ENCODE assay signal across 31 cellular contexts in genomic region chr5:77498952-77499351, GRCh38.
"Had no signal": no experiment of that assay in that cellular context is flagged by ENCODE, and none has a peak within 500 bp of the region (broad histone marks: within the 10 kb centered on the region; RNA-seq: fewer than 3 reads in every experiment).

No MANE protein-coding gene starts in this region.

- H3K4me1 Mint-ChIP-seq: activated T-helper 17 cell treated with anti-CD3 and anti-CD28 coated beads, Interleukin-2, amount 50 U/mL, for 72 hours had no signal

- H3K4me3 ChIP-seq: Peyer's patch, SJCRH30, SK-N-MC had no signal

- H3K27ac Mint-ChIP-seq: activated CD4-positive, alpha-beta T cell treated with anti-CD3 and anti-CD28 coated beads, Interleukin-2, amount 10 ng/mL, durations not matched to agents 24 days and 14 days; activated CD8-positive, alpha-beta T cell treated with anti-CD3 and anti-CD28 coated beads for 36 hours; activated naive CD8-positive, alpha-beta T cell treated with anti-CD3 and anti-CD28 coated beads for 36 hours; activated T-cell treated with anti-CD3 and anti-CD28 coated beads, Interleukin-2, amount 50 U/mL, for 72 hours; activated T-helper 17 cell treated with anti-CD3 and anti-CD28 coated beads, Interleukin-2, amount 50 U/mL, for 72 hours had no signal

- DNase-seq: activated CD4-positive, alpha-beta T cell treated with anti-CD3 and anti-CD28 coated beads, Interleukin-2, amount 10 ng/mL, durations not matched to agents 24 days and 14 days; activated CD4-positive, alpha-beta T cell treated with anti-CD3 and anti-CD28 coated beads, Interleukin-2, amount 50 U/mL, for 4 hours; activated CD8-positive, alpha-beta T cell treated with anti-CD3 and anti-CD28 coated beads for 36 hours; activated effector memory CD4-positive, alpha-beta T cell treated with anti-CD3 and anti-CD28 coated beads, Interleukin-2, amount 50 U/mL, for 16 hours; activated naive CD4-positive, alpha-beta T cell; activated naive CD4-positive, alpha-beta T cell treated with anti-CD3 and anti-CD28 coated beads, Interleukin-2, amount 50 U/mL, for 16 hours; activated naive CD8-positive, alpha-beta T cell treated with anti-CD3 and anti-CD28 coated beads for 36 hours; activated T-cell treated with anti-CD3 and anti-CD28 coated beads, Interleukin-2, amount 50 U/mL, for 1 hour; activated T-cell treated with anti-CD3 and anti-CD28 coated beads, Interleukin-2, amount 50 U/mL, for 72 hours; amniotic stem cell; aorta; brain microvascular endothelial cell; central memory CD4-positive, alpha-beta T cell; NCI-H1092 treated with DMSO at 0.1 percent for 48 hours; NCI-H1417; NCI-H146; NCI-H187; NCI-H2029 treated with DMSO at 0.1 percent for 48 hours; NCI-H2107; NCI-H2171; NCI-H510A; NCI-H526; NCI-H748 treated with DMSO at 0.1 percent for 48 hours; NK-92 treated with Interleukin-12 subunit alpha and Interleukin-12 subunit beta, amount 100 ng/mL, for 24 hours; PC-3; Peyer's patch; RPMI8226; SJCRH30; T1000 had no signal

- H3K27ac ChIP-seq: brain microvascular endothelial cell, Peyer's patch, SJCRH30, SK-N-MC had no signal

- ATAC-seq: activated CD8-positive, alpha-beta T cell treated with anti-CD3 and anti-CD28 coated beads for 36 hours; activated T-cell treated with anti-CD3 and anti-CD28 coated beads, Interleukin-2, amount 50 U/mL, for 72 hours; activated T-helper 17 cell treated with anti-CD3 and anti-CD28 coated beads, Interleukin-2, amount 50 U/mL, for 72 hours; PC-3 had no signal

- H3K4me1 ChIP-seq: Peyer's patch, SJCRH30 had no signal

- H3K36me3 ChIP-seq: brain microvascular endothelial cell, Peyer's patch, SJCRH30 had no signal

- H3K9me3 ChIP-seq: Peyer's patch, SJCRH30 had no signal

- H3K27me3 ChIP-seq: brain microvascular endothelial cell, Peyer's patch, SJCRH30 had no signal

- H3K4me3 Mint-ChIP-seq: activated CD4-positive, alpha-beta T cell treated with anti-CD3 and anti-CD28 coated beads, Interleukin-2, amount 10 ng/mL, durations not matched to agents 24 days and 14 days; activated CD8-positive, alpha-beta T cell treated with anti-CD3 and anti-CD28 coated beads for 36 hours; activated naive CD8-positive, alpha-beta T cell treated with anti-CD3 and anti-CD28 coated beads for 36 hours; activated T-cell treated with anti-CD3 and anti-CD28 coated beads, Interleukin-2, amount 50 U/mL, for 72 hours; activated T-helper 17 cell treated with anti-CD3 and anti-CD28 coated beads, Interleukin-2, amount 50 U/mL, for 72 hours had no signal
